In genomic region chr11:16613401-16614381, GRCh38 we compare ENCODE assay signal across 8 cellular contexts.
A peak's percentile ranks its signal among the peaks of the same experiment; 100 is the strongest.
DNase-seq lines count a peak whose midpoint lies in the region; ATAC-seq, FAIRE-seq and TF ChIP-seq lines count a peak whose summit lies in the region.

No MANE protein-coding gene starts in this region.

- no peak overlapping the region for H3K27ac Mint-ChIP-seq in activated CD8-positive, alpha-beta T cell treated with anti-CD3 and anti-CD28 coated beads for 36 hours

- H3K4me2 ChIP-seq in endothelial cell of umbilical vein (ENCODE audit: insufficient read depth, low read length) = peak overlapping the region; percentile 62

- BruUV-seq in endothelial cell of umbilical vein (replicated peaks; lab: Mats Ljungman, UMichigan) = no TSS peak

- dilution Hi-C loops in endothelial cell of umbilical vein (cut with MboI; ENCODE audit: extremely low pct_ligation_motif_present, low sequenced_read_pairs) = no loop called here

- ATAC-seq in GM19467 (IDR thresholded peaks at IDR 0.05; ENCODE audit: unreplicated experiment) = peak; percentile 98
- ATAC-seq in HG03565 (IDR thresholded peaks at IDR 0.05; ENCODE audit: unreplicated experiment) = peak; percentile 99
- ATAC-seq in activated CD8-positive, alpha-beta T cell treated with anti-CD3 and anti-CD28 coated beads for 36 hours = peak; percentile 97

- peak; percentile 76 for TF ChIP-seq CTCF in activated CD8-positive, alpha-beta T cell treated with anti-CD3 and anti-CD28 coated beads for 36 hours (IDR thresholded peaks at IDR 0.05)
- TF ChIP-seq CTCF in endothelial cell of umbilical vein (IDR thresholded peaks at IDR 0.05; ENCODE audit: extremely low read depth in 1 of 2, insufficient read depth in 1 of 2, low read depth in 1 of 2, low read length in 2 of 2) = peak; percentile 89 to 90

- no peaks in the 10 kb centered on the region for H4K20me1 ChIP-seq in endothelial cell of umbilical vein (replicated peaks; ENCODE audit: control insufficient read depth, extremely low read depth, insufficient read depth, low read length)

- POLR2A ChIA-PET in activated CD8-positive, alpha-beta T cell treated with anti-CD3 and anti-CD28 coated beads for 36 hours (lab: Charles Lee) = interaction anchor here (0.9 to 1.1 kb wide), 2 partner anchors 9 to 125 kb away, joined by 3 read pairs; no protein-coding TSS in a partner anchor
- POLR2A ChIA-PET in endothelial cell of umbilical vein (lab: Charles Lee) = no interaction called here

- no peaks in the 10 kb centered on the region for H3K79me2 ChIP-seq in endothelial cell of umbilical vein (ENCODE audit: control insufficient read depth, insufficient read depth, low read length)

- 1% methylated on average over 66 to 68 of the region's 74 CpGs for WGBS in mesodermal cell (ENCODE audit: insufficient coverage in 2 of 2), 2 experiments

- intact Hi-C loops in activated CD8-positive, alpha-beta T cell treated with anti-CD3 and anti-CD28 coated beads for 36 hours (cut with micrococcal nuclease) = loop anchor here (5.0 kb wide), 1 partner anchor 671 kb away; no protein-coding TSS in a partner anchor
- intact Hi-C loops in endothelial cell of umbilical vein (cut with micrococcal nuclease) = loop anchor here (1.0 to 5.0 kb wide), 8 partner anchors 124 to 1511 kb away; partner anchors contain the start of gene C11orf58

- peak overlapping the region; percentile 68 for H2AFZ ChIP-seq in endothelial cell of umbilical vein (ENCODE audit: low read depth, low read length)

- H3K36me3 ChIP-seq in endothelial cell of umbilical vein (ENCODE audit: control insufficient read depth in 2 of 2, extremely low read depth in 1 of 2, insufficient read depth in 2 of 2, low read length in 2 of 2) (no peaks in the 10 kb centered on the region), mesodermal cell (ENCODE audit: control insufficient read depth, insufficient read depth, low read length) (no peaks in the 10 kb centered on the region)

- no peak for TF ChIP-seq POLR2A in endothelial cell of umbilical vein (IDR thresholded peaks at IDR 0.05; ENCODE audit: low read depth, low read length)

- FAIRE-seq in endothelial cell of umbilical vein (lab: Jason Lieb, UNC) = peak; percentile 97

- H3K4me1 ChIP-seq in endothelial cell of umbilical vein (ENCODE audit: control insufficient read depth, extremely low read depth, insufficient read depth, low read length) (peaks cover 13% of the 10 kb centered on the region), mesodermal cell (ENCODE audit: control insufficient read depth, insufficient read depth, low read length, poor library complexity, severe bottlenecking) (peaks cover 16% of the 10 kb centered on the region)

- CTCF ChIA-PET in activated CD8-positive, alpha-beta T cell treated with anti-CD3 and anti-CD28 coated beads for 36 hours (lab: Charles Lee) = interaction anchor here (0.6 to 1.9 kb wide), 26 partner anchors 8 to 983 kb away, joined by 3 to 23 read pairs (median 4); no protein-coding TSS in a partner anchor
- CTCF ChIA-PET in endothelial cell of umbilical vein (lab: Charles Lee) = interaction anchor here (0.5 to 4.3 kb wide), 50 partner anchors 9 to 1824 kb away, joined by 3 to 118 read pairs (median 4); no protein-coding TSS in a partner anchor

- H3K4me3 ChIP-seq in endothelial cell of umbilical vein (replicated peaks in 1 of 3; ENCODE audit: insufficient read depth in 1 of 3, low read depth in 1 of 3, low read length in 3 of 3) (peak overlapping the region in 2 of 3 experiments; percentile 4 to 7), mesodermal cell (ENCODE audit: extremely low read depth, insufficient read depth, low read length, poor library complexity, severe bottlenecking) (peak overlapping the region; percentile 41)

- no peaks in the 10 kb centered on the region for H3K9me1 ChIP-seq in endothelial cell of umbilical vein (replicated peaks; ENCODE audit: control insufficient read depth, extremely low read depth, insufficient read depth, low read length)

- H3K27ac ChIP-seq in endothelial cell of umbilical vein (ENCODE audit: insufficient read depth, low read depth, low read length) (no peak overlapping the region), mesodermal cell (ENCODE audit: low read depth, low read length, severe bottlenecking) (peak overlapping the region; percentile 75)

- H3K9me3 Mint-ChIP-seq in activated CD8-positive, alpha-beta T cell treated with anti-CD3 and anti-CD28 coated beads for 36 hours = no peaks in the 10 kb centered on the region

- H3K4me1 Mint-ChIP-seq in activated CD8-positive, alpha-beta T cell treated with anti-CD3 and anti-CD28 coated beads for 36 hours (ENCODE audit: low read depth) = peaks cover 16% of the 10 kb centered on the region

- H3K4me3 Mint-ChIP-seq in activated CD8-positive, alpha-beta T cell treated with anti-CD3 and anti-CD28 coated beads for 36 hours = peak overlapping the region; percentile 55

- H3K27me3 ChIP-seq in endothelial cell of umbilical vein (ENCODE audit: control insufficient read depth in 2 of 2, insufficient read depth in 2 of 2, low read length in 2 of 2) = peaks cover 42 to 76% of the 10 kb centered on the region in 2 experiments

- no peaks in the 10 kb centered on the region for H3K36me3 Mint-ChIP-seq in activated CD8-positive, alpha-beta T cell treated with anti-CD3 and anti-CD28 coated beads for 36 hours (ENCODE audit: low read depth)

- no peak overlapping the region for H3K9ac ChIP-seq in endothelial cell of umbilical vein (replicated peaks; ENCODE audit: extremely low read depth, insufficient read depth, low read length)

- DNase-seq in COLO829 (ENCODE audit: low spot score) (peak; percentile 64), NCI-H526 treated with DMSO at 0.1 percent for 48 hours (lab: John Stamatoyannopoulos, UW) (peak; percentile 92), endothelial cell of umbilical vein (ENCODE audit: low read depth, low spot score) (peak; percentile 71)
- peak; percentile 84 for DNase-seq in activated CD8-positive, alpha-beta T cell treated with anti-CD3 and anti-CD28 coated beads for 36 hours
- peak; percentile 56 to 59 for DNase-seq in stimulated activated CD8-positive, alpha-beta memory T cell treated with anti-CD3 and anti-CD28 coated beads, Interleukin-2, amount 100 ng/mL, for 48 hours (ENCODE audit: low read depth in 2 of 2)

- H3K9me3 ChIP-seq in endothelial cell of umbilical vein (replicated peaks; ENCODE audit: control insufficient read depth, insufficient read depth, low read length) (no peaks in the 10 kb centered on the region), mesodermal cell (ENCODE audit: control insufficient read depth, low read length) (no peaks in the 10 kb centered on the region)

- peaks cover 51% of the 10 kb centered on the region for H3K27me3 Mint-ChIP-seq in activated CD8-positive, alpha-beta T cell treated with anti-CD3 and anti-CD28 coated beads for 36 hours

TF ChIP-seq in endothelial cell of umbilical vein, 7 proteins besides CTCF, POLR2A, EP300 and RAD21:
- TF ChIP-seq EZH2 (IDR thresholded peaks at IDR 0.05; ENCODE audit: borderline replicate concordance, low read depth, low read length, severe bottlenecking) = peak; percentile 95
- TF ChIP-seq FOS (IDR thresholded peaks at IDR 0.05; ENCODE audit: borderline replicate concordance, insufficient read depth, low read length) = no peak
